In the genomic region with DNA sequence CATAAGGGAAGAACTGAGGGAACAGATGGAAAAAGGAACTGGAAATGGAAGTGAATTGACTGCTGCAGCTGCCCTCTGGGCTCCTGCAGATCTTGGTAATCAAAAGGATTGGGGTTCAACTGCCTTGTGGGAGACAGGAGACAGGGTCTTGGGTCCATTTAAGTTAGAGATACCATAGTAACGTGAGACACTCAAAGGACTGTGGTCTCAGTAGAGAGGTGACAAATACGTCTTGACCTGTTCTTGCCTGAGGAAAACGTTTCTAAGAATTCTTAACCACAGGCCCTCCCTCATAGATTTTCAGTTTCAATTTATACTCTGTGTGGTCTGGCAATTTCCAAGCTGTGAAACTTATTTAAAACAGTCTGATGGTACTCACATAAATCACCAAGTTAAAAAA, we compare ENCODE assay signal across 8 cellular contexts.
DNase-seq lines count a peak whose midpoint lies in the region; ATAC-seq and TF ChIP-seq lines count a peak whose summit lies in the region.

No MANE protein-coding gene starts in this region.

- no peaks in the 10 kb centered on the region for H3K27me3 ChIP-seq in iPS-20b (ENCODE audit: insufficient read depth, low read length)
- H3K27me3 ChIP-seq in prostate gland (replicated peaks; ENCODE audit: insufficient read depth) = no peaks in the 10 kb centered on the region

- DNase-seq in MV-4-11 (lab: John Stamatoyannopoulos, UW) = peak; percentile 88
- no peak for DNase-seq in mesenteric fat pad (ENCODE audit: low spot score)
- DNase-seq in prostate gland (ENCODE audit: low spot score) = no peak
- DNase-seq in NCI-H2171 treated with DMSO at 0.1 percent for 48 hours (lab: John Stamatoyannopoulos, UW) = no peak
- DNase-seq in NOMO-1 treated with DMSO at 0.1 percent for 48 hours (lab: John Stamatoyannopoulos, UW; ENCODE audit: unreplicated experiment) = no peak

- H3K4me1 ChIP-seq in iPS-20b (ENCODE audit: insufficient read depth, low read length) = peaks cover 26% of the 10 kb centered on the region
- H3K4me1 ChIP-seq in prostate gland (replicated peaks) = no peaks in the 10 kb centered on the region

- no peak overlapping the region for H3K27ac ChIP-seq in iPS-20b (ENCODE audit: low read length)
- peak overlapping the region in 1 of 2 donors; percentile 14 for H3K27ac ChIP-seq in prostate gland

- no peak for TF ChIP-seq POLR2A in prostate gland (IDR thresholded peaks at IDR 0.05)

- H3K36me3 ChIP-seq in iPS-20b (ENCODE audit: insufficient read depth, low read depth, low read length) = no peaks in the 10 kb centered on the region
- no peaks in the 10 kb centered on the region for H3K36me3 ChIP-seq in prostate gland

- intact Hi-C loops in prostate gland (cut with DNase I) = no loop called here

- H3K9me3 ChIP-seq in iPS-20b (ENCODE audit: insufficient read depth, low read depth, low read length) (no peaks in the 10 kb centered on the region), prostate gland (no peaks in the 10 kb centered on the region)

- no peak for TF ChIP-seq CTCF in prostate gland (IDR thresholded peaks at IDR 0.05)

- 41% methylated on average over 3 of the region's 3 CpGs for WGBS in prostate gland

- H3K4me3 ChIP-seq in iPS-20b (ENCODE audit: low read length) (no peak overlapping the region), prostate gland (no peak overlapping the region)

- ATAC-seq in GM18858 (IDR thresholded peaks at IDR 0.05; ENCODE audit: unreplicated experiment) (peak; percentile 96), HG02588 (IDR thresholded peaks at IDR 0.05; ENCODE audit: unreplicated experiment) (peak; percentile 95)

- H3K9ac ChIP-seq in iPS-20b (ENCODE audit: low read depth, low read length) = peak overlapping the region; percentile 31; the same call in 1 of the 2 replicates
